Comparison of ENCODE assay signal across 7 cellular contexts in genomic region chr3:182693723-182694122, GRCh38.
"Had no signal": no experiment of that assay in that cellular context is flagged by ENCODE, and none has a peak within 500 bp of the region (broad histone marks: within the 10 kb centered on the region; RNA-seq: fewer than 3 reads in every experiment).

No MANE protein-coding gene starts in this region.

- H3K9me3 Mint-ChIP-seq: IgD-negative memory B cell had no signal

- DNase-seq: IMR-90, KBM-7, KG1 had no signal

- ATAC-seq: HepG2 had no signal

- H3K9ac ChIP-seq: KMS-11 had no signal

- H3K4me2 ChIP-seq: KMS-11 had no signal

- H3K4me3 Mint-ChIP-seq: IgD-negative memory B cell had no signal

- FAIRE-seq: HepG2, HTR-8/SVneo had no signal

- H3K36me3 Mint-ChIP-seq: IgD-negative memory B cell had no signal

- H3K27ac Mint-ChIP-seq: IgD-negative memory B cell had no signal

- H3K4me1 Mint-ChIP-seq: IgD-negative memory B cell had no signal

- H3K27ac ChIP-seq: KMS-11 had no signal
